ENCODE assay signal across 13 cellular contexts in genomic region chr5:113091622-113092021, GRCh38.
DNase-seq lines count a peak whose midpoint lies in the region; ATAC-seq and TF ChIP-seq lines count a peak whose summit lies in the region.
"Had no signal": no experiment of that assay in that cellular context is flagged by ENCODE, and none has a peak within 500 bp of the region (broad histone marks: within the 10 kb centered on the region; RNA-seq: fewer than 3 reads in every experiment).

No MANE protein-coding gene starts in this region.

- peaks cover 5% of the 10 kb centered on the region for H3K36me3 Mint-ChIP-seq in glutamatergic neuron (ENCODE audit: unreplicated experiment)

- ATAC-seq in left cardiac atrium (no peak), GM18868 (IDR thresholded peaks at IDR 0.05; ENCODE audit: unreplicated experiment) (no peak)

- 25 to 49% (median 35%) methylated on average over 3 of the region's 3 CpGs for WGBS in ovary, 3 donors

- no peaks in the 10 kb centered on the region for H3K9me3 ChIP-seq in left ventricle myocardium inferior (replicated peaks)
- H3K9me3 ChIP-seq in ovary, result no peaks in the 10 kb centered on the region
- H3K9me3 ChIP-seq: BLaER1 treated with 17β-estradiol and CSF1 and Interleukin-3, amounts not matched to agents 10 nM and 100 nM had no signal

- no peaks in the 10 kb centered on the region for H3K27me3 ChIP-seq in left ventricle myocardium inferior (ENCODE audit: low read depth)
- H3K27me3 ChIP-seq in ovary, result no peaks in the 10 kb centered on the region
- H3K27me3 ChIP-seq: BLaER1 treated with 17β-estradiol and CSF1 and Interleukin-3, amounts not matched to agents 10 nM and 100 nM had no signal

- H3K4me1 ChIP-seq in left ventricle myocardium inferior (peaks cover 78% of the 10 kb centered on the region), ovary (ENCODE audit: insufficient read depth) (peaks cover 24% of the 10 kb centered on the region)

- peaks cover 52% of the 10 kb centered on the region for H3K4me1 Mint-ChIP-seq in glutamatergic neuron (ENCODE audit: low read depth, unreplicated experiment)

- H3K36me3 ChIP-seq in left ventricle myocardium inferior (peaks cover 4% of the 10 kb centered on the region), ovary (no peaks in the 10 kb centered on the region)
- H3K36me3 ChIP-seq: BLaER1 treated with 17β-estradiol and CSF1 and Interleukin-3, amounts not matched to agents 10 nM and 100 nM had no signal

- peak overlapping the region; percentile 69 for H3K27ac ChIP-seq in left ventricle myocardium inferior (replicated peaks)
- peak overlapping the region in 1 of 2 donors; percentile 33 for H3K27ac ChIP-seq in ovary
- H3K27ac ChIP-seq: 22Rv1; BLaER1 treated with 17β-estradiol and CSF1 and Interleukin-3, amounts not matched to agents 10 nM and 100 nM had no signal

- H3K4me3 ChIP-seq in left ventricle myocardium inferior, result no peak overlapping the region
- no peak overlapping the region for H3K4me3 ChIP-seq in ovary
- H3K4me3 ChIP-seq: BLaER1 treated with 17β-estradiol and CSF1 and Interleukin-3, amounts not matched to agents 10 nM and 100 nM had no signal

- H3K4me3 Mint-ChIP-seq in glutamatergic neuron (ENCODE audit: unreplicated experiment), result no peak overlapping the region
- H3K4me3 Mint-ChIP-seq: CD4-positive, CD25-positive, alpha-beta regulatory T cell had no signal

- peaks cover 12% of the 10 kb centered on the region for H3K27me3 Mint-ChIP-seq in glutamatergic neuron (ENCODE audit: unreplicated experiment)
- H3K27me3 Mint-ChIP-seq: CD4-positive, CD25-positive, alpha-beta regulatory T cell had no signal

- no peak for TF ChIP-seq POLR2A in ovary (IDR thresholded peaks at IDR 0.05)

- intact Hi-C loops in left ventricle myocardium inferior (cut with micrococcal nuclease) (no loop called here), left cardiac atrium (cut with DNase I) (loop anchor here in 1 of 2 donors (5.0 kb wide), 1 partner anchor 111 kb away; no protein-coding TSS in a partner anchor), ovary (cut with DNase I) (loop anchor here in 1 of 4 donors (10.0 kb wide), 1 partner anchor 203 kb away; no protein-coding TSS in a partner anchor)

- H3K27ac Mint-ChIP-seq in glutamatergic neuron (ENCODE audit: unreplicated experiment), result peak overlapping the region; percentile 90

- TF ChIP-seq EP300 in ovary (IDR thresholded peaks at IDR 0.05), result no peak

- peaks cover 8% of the 10 kb centered on the region for H3K9me3 Mint-ChIP-seq in glutamatergic neuron (ENCODE audit: unreplicated experiment)

- no peak for DNase-seq in left ventricle myocardium inferior
- no peak for DNase-seq in left cardiac atrium
- DNase-seq in glutamatergic neuron, result no peak
- DNase-seq in ovary, result peak; percentile 52 to 76 (median 74)
- peak; percentile 26 for DNase-seq in ureter (ENCODE audit: low spot score)
- DNase-seq in Ammon's horn (ENCODE audit: low spot score), result no peak
- no peak for DNase-seq in NCI-H1417 treated with DMSO at 0.1 percent for 48 hours (lab: John Stamatoyannopoulos, UW)
- DNase-seq: AML-193; CD4-positive, CD25-positive, alpha-beta regulatory T cell; DMS53 had no signal

- TF ChIP-seq CTCF in left ventricle myocardium inferior (IDR thresholded peaks at IDR 0.05; ENCODE audit: borderline replicate concordance) (no peak), glutamatergic neuron (IDR thresholded peaks at IDR 0.05; ENCODE audit: partially characterized antibody, unreplicated experiment) (no peak), ovary (IDR thresholded peaks at IDR 0.05) (no peak)

Comparison
In these comparisons a context has a peak if more than half of its experiments do, and no peak if none do; other contexts are left out.
1. DNase-seq: peak in ovary (5 of 5) and ureter (single experiment); none in left ventricle myocardium inferior (single experiment), left cardiac atrium (single experiment), glutamatergic neuron (single experiment), Ammon's horn (single experiment) and NCI-H1417 treated with DMSO at 0.1 percent for 48 hours (single experiment).